ENCODE assay signal across 13 cellular contexts in the genomic region with DNA sequence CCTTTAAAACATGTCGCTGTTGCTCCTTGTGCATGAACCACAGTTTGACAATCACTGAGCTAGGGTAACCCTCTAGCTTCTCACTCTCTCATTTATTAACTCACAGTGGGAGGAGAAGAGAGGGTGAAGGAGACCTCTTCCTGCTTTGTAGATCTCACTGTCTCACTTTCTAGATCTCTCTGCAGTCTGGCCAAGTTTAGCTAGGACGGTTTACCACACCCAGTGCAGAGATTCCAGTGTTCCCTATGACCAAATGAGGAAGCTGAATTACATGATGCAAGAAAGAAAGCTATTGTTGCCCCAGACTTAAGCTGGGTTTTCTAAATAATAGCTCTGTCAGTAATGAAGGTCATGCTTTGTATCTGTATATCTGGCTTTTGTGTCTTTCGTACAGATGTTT.
DNase-seq lines count a peak whose midpoint lies in the region; ATAC-seq, FAIRE-seq and TF ChIP-seq lines count a peak whose summit lies in the region.
"Had no signal": no experiment of that assay in that cellular context is flagged by ENCODE, and none has a peak within 500 bp of the region (broad histone marks: within the 10 kb centered on the region; RNA-seq: fewer than 3 reads in every experiment).

No MANE protein-coding gene starts in this region.

- no peak overlapping the region for H3K9ac ChIP-seq in GM12878 (ENCODE audit: control insufficient read depth, insufficient read depth, low read length)

- TF ChIP-seq POLR2A in GM12878 (IDR thresholded peaks at IDR 0.05; ENCODE audit: low read depth, low read length) = no peak

- POLR2A ChIA-PET in GM12878 (lab: Charles Lee) = no interaction called here

- no peak for TF ChIP-seq EP300 in GM12878 (IDR thresholded peaks at IDR 0.05; ENCODE audit: borderline replicate concordance in 1 of 2, control insufficient read depth in 1 of 2, low read depth in 2 of 2, low read length in 2 of 2)

- H3K36me3 Mint-ChIP-seq in nephron (ENCODE audit: low read depth) = no peaks in the 10 kb centered on the region

- RAD21 ChIA-PET in GM12878 (lab: Charles Lee; ENCODE audit: unreplicated experiment) = interaction anchor here (0.7 to 1.3 kb wide), 2 partner anchors 34 to 63 kb away, joined by 3 to 4 read pairs; no protein-coding TSS in a partner anchor

- ATAC-seq in GM19023 (IDR thresholded peaks at IDR 0.05; ENCODE audit: unreplicated experiment) (peak; percentile 69), GM12878 (peak; percentile 75), mucosa of descending colon (no peak)

- H3K4me1 Mint-ChIP-seq in nephron = peaks cover 24% of the 10 kb centered on the region

- intact Hi-C loops in GM12878 (cut with micrococcal nuclease; ENCODE audit: unreplicated experiment) = no loop called here
- intact Hi-C loops in mucosa of descending colon (cut with DNase I, micrococcal nuclease) = no loop called here

- no peak overlapping the region for H3K4me3 ChIP-seq in GM12878
- no peak overlapping the region for H3K4me3 ChIP-seq in mucosa of descending colon
- H3K4me3 ChIP-seq: stomach had no signal

- H3K4me1 ChIP-seq in GM12878 (ENCODE audit: control insufficient read depth, insufficient read depth, low read length) = no peaks in the 10 kb centered on the region
- no peaks in the 10 kb centered on the region for H3K4me1 ChIP-seq in mucosa of descending colon (ENCODE audit: low read depth)
- H3K4me1 ChIP-seq: stomach had no signal

- peak; percentile 37 to 41 for DNase-seq in Kasumi-1 (lab: John Stamatoyannopoulos, UW)
- peak; percentile 4 for DNase-seq in GM12878 (ENCODE audit: low read depth, low spot score)
- DNase-seq in mucosa of descending colon = no peak
- DNase-seq in superior temporal gyrus (ENCODE audit: extremely low spot score) = no peak
- no peak for DNase-seq in NCI-H774 (lab: John Stamatoyannopoulos, UW)
- DNase-seq in DMS114 treated with DMSO at 0.1 percent for 48 hours (lab: John Stamatoyannopoulos, UW; ENCODE audit: unreplicated experiment) = no peak
- DNase-seq: DMS79; NCI-H2107; stimulated activated CD4-positive, alpha-beta T cell treated with anti-CD3 and anti-CD28 coated beads, Interleukin-1b, Interleukin-23, amount 100 ng/mL, for 48 hours; stomach had no signal

- no peak for TF ChIP-seq RAD21 in GM12878 (IDR thresholded peaks at IDR 0.05; ENCODE audit: insufficient read depth, low read depth, low read length)

- H3K4me2 ChIP-seq in GM12878 (ENCODE audit: control insufficient read depth, insufficient read depth) = no peak overlapping the region

- in situ Hi-C loops in GM12878 (cut with MboI) = no loop called here

- H3K27me3 Mint-ChIP-seq in nephron (ENCODE audit: low read depth) = no peaks in the 10 kb centered on the region

- no peak overlapping the region for H3K4me3 Mint-ChIP-seq in nephron

- H3K27ac Mint-ChIP-seq in nephron = peak overlapping the region; percentile 2 to 26 (median 18)

- CTCF ChIA-PET in GM12878 (lab: Yijun Ruan, JAX) = interaction anchor here (1.2 to 1.8 kb wide), 5 partner anchors 9 to 587 kb away, joined by 3 to 6 read pairs (median 5); no protein-coding TSS in a partner anchor

- peak overlapping the region; percentile 47 for H2AFZ ChIP-seq in GM12878 (ENCODE audit: control insufficient read depth, low read depth, low read length)

- H3K36me3 ChIP-seq in GM12878 (ENCODE audit: control insufficient read depth in 2 of 2, insufficient read depth in 2 of 2, low read length in 1 of 2) (no peaks in the 10 kb centered on the region), mucosa of descending colon (ENCODE audit: low read depth) (no peaks in the 10 kb centered on the region)
- H3K36me3 ChIP-seq: stomach had no signal

- TF ChIP-seq CTCF in GM12878 (IDR thresholded peaks at IDR 0.05 in 2 of 3, conservative IDR thresholded peaks at IDR 0.05 in 1 of 3; ENCODE audit: control insufficient read depth in 2 of 3, extremely low read depth in 1 of 3, insufficient read depth in 1 of 3, low read depth in 3 of 3, low read length in 3 of 3) (no peak), nephron (IDR thresholded peaks at IDR 0.05; ENCODE audit: unreplicated experiment in 3 of 3) (no peak), mucosa of descending colon (IDR thresholded peaks at IDR 0.05) (no peak)

- no TSS peak for BruUV-seq in GM12878 (replicated peaks; lab: Mats Ljungman, UMichigan)

- H3K27me3 ChIP-seq in GM12878 (replicated peaks in 1 of 2; ENCODE audit: control insufficient read depth in 2 of 2, insufficient read depth in 2 of 2, low read length in 1 of 2) = no peaks in the 10 kb centered on the region
- H3K27me3 ChIP-seq: stomach had no signal

- H3K79me2 ChIP-seq in GM12878 (ENCODE audit: control insufficient read depth, insufficient read depth, low read length) = no peaks in the 10 kb centered on the region

- SMC1A ChIA-PET in GM12878 (lab: Charles Lee; ENCODE audit: uncharacterized antibody, unreplicated experiment) = interaction anchor here (0.9 to 1.9 kb wide), 14 partner anchors 8 to 163 kb away, joined by 3 to 8 read pairs (median 3); no protein-coding TSS in a partner anchor

- H4K20me1 ChIP-seq in GM12878 (ENCODE audit: control insufficient read depth, insufficient read depth) = no peaks in the 10 kb centered on the region

- no peaks in the 10 kb centered on the region for H3K9me3 ChIP-seq in GM12878 (replicated peaks; ENCODE audit: control insufficient read depth, insufficient read depth, low read length)
- no peaks in the 10 kb centered on the region for H3K9me3 ChIP-seq in mucosa of descending colon
- H3K9me3 ChIP-seq: stomach had no signal

- WGBS in GM12878 (ENCODE audit: insufficient coverage, insufficient replicate concordance, low lambda C conversion rate, missing lambda C conversion rate) = 67% methylated on average over 3 of the region's 3 CpGs

- peaks cover 6% of the 10 kb centered on the region for H3K9me3 Mint-ChIP-seq in nephron

- no peak for FAIRE-seq in GM12878 (lab: Jason Lieb, UNC)

- no peak overlapping the region for H3K27ac ChIP-seq in GM12878 (ENCODE audit: control insufficient read depth, insufficient read depth)
- H3K27ac ChIP-seq: RWPE1, stomach had no signal

TF ChIP-seq in GM12878, 131 proteins besides CTCF, POLR2A, EP300 and RAD21:
- no peak for TF ChIP-seq NBN (IDR thresholded peaks at IDR 0.05)
- TF ChIP-seq, protein P1, sequence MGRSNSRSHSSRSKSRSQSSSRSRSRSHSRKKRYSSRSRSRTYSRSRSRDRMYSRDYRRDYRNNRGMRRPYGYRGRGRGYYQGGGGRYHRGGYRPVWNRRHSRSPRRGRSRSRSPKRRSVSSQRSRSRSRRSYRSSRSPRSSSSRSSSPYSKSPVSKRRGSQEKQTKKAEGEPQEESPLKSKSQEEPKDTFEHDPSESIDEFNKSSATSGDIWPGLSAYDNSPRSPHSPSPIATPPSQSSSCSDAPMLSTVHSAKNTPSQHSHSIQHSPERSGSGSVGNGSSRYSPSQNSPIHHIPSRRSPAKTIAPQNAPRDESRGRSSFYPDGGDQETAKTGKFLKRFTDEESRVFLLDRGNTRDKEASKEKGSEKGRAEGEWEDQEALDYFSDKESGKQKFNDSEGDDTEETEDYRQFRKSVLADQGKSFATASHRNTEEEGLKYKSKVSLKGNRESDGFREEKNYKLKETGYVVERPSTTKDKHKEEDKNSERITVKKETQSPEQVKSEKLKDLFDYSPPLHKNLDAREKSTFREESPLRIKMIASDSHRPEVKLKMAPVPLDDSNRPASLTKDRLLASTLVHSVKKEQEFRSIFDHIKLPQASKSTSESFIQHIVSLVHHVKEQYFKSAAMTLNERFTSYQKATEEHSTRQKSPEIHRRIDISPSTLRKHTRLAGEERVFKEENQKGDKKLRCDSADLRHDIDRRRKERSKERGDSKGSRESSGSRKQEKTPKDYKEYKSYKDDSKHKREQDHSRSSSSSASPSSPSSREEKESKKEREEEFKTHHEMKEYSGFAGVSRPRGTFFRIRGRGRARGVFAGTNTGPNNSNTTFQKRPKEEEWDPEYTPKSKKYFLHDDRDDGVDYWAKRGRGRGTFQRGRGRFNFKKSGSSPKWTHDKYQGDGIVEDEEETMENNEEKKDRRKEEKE (IDR thresholded peaks at IDR 0.05) = no peak
- TF ChIP-seq, protein P2, sequence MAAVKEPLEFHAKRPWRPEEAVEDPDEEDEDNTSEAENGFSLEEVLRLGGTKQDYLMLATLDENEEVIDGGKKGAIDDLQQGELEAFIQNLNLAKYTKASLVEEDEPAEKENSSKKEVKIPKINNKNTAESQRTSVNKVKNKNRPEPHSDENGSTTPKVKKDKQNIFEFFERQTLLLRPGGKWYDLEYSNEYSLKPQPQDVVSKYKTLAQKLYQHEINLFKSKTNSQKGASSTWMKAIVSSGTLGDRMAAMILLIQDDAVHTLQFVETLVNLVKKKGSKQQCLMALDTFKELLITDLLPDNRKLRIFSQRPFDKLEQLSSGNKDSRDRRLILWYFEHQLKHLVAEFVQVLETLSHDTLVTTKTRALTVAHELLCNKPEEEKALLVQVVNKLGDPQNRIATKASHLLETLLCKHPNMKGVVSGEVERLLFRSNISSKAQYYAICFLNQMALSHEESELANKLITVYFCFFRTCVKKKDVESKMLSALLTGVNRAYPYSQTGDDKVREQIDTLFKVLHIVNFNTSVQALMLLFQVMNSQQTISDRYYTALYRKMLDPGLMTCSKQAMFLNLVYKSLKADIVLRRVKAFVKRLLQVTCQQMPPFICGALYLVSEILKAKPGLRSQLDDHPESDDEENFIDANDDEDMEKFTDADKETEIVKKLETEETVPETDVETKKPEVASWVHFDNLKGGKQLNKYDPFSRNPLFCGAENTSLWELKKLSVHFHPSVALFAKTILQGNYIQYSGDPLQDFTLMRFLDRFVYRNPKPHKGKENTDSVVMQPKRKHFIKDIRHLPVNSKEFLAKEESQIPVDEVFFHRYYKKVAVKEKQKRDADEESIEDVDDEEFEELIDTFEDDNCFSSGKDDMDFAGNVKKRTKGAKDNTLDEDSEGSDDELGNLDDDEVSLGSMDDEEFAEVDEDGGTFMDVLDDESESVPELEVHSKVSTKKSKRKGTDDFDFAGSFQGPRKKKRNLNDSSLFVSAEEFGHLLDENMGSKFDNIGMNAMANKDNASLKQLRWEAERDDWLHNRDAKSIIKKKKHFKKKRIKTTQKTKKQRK (IDR thresholded peaks at IDR 0.05; ENCODE audit: low read depth, low read length) = no peak
TF ChIP-seq in GM12878: peak in this region for 0.

Comparison
In these comparisons a context has a peak if more than half of its experiments do, and no peak if none do; other contexts are left out.
1. DNase-seq: peak in Kasumi-1 (2 of 2) and GM12878 (single experiment); none in mucosa of descending colon (0 of 3), superior temporal gyrus (single experiment), NCI-H774 (single experiment) and DMS114 treated with DMSO at 0.1 percent for 48 hours (single experiment).